Comparison of ENCODE assay signal across 8 cellular contexts in genomic region chr7:66043681-66044497, GRCh38. TPM values are rescaled to one million over a fixed set of nuclear protein-coding genes. Genes with fewer than 3 reads are reported as not detected.
DNase-seq lines count a peak whose midpoint lies in the region; ATAC-seq and TF ChIP-seq lines count a peak whose summit lies in the region.

No MANE protein-coding gene starts in this region.

- peak overlapping the region in 1 of 7 donors; percentile 29 for H3K27ac Mint-ChIP-seq in CD4-positive, alpha-beta memory T cell
- no peak overlapping the region for H3K27ac Mint-ChIP-seq in activated T-helper 1 cell treated with anti-CD3 and anti-CD28 coated beads, Interleukin-12 subunit alpha, Interleukin-12 subunit beta, Interleukin-2, Interleukin-4 antibody, amounts not matched to agents 30 ng/mL and 10 ng/mL and 1 ng/mL, durations not matched to agents 14 hours and 24 hours and 36 hours
- no peak overlapping the region for H3K27ac Mint-ChIP-seq in neural progenitor cell

- TF ChIP-seq CTCF in neural progenitor cell (IDR thresholded peaks at IDR 0.05), result no peak

- intact Hi-C loops in CD4-positive, alpha-beta memory T cell (cut with micrococcal nuclease), result no loop called here
- intact Hi-C loops in activated T-helper 1 cell treated with anti-CD3 and anti-CD28 coated beads, Interleukin-12 subunit alpha, Interleukin-12 subunit beta, Interleukin-2, Interleukin-4 antibody, amounts not matched to agents 30 ng/mL and 10 ng/mL and 1 ng/mL, durations not matched to agents 14 hours and 24 hours and 36 hours (cut with micrococcal nuclease), result no loop called here

- POLR2A ChIA-PET in CD4-positive, alpha-beta memory T cell (lab: Charles Lee; ENCODE audit: partially characterized antibody), result interaction anchor here (0.6 kb wide), 1 partner anchor 9 kb away, joined by 3 read pairs; no protein-coding TSS in a partner anchor

- H3K27me3 Mint-ChIP-seq in CD4-positive, alpha-beta memory T cell, result peaks cover 5 to 14% of the 10 kb centered on the region in 2 donors
- peaks cover 16% of the 10 kb centered on the region for H3K27me3 Mint-ChIP-seq in activated T-helper 1 cell treated with anti-CD3 and anti-CD28 coated beads, Interleukin-12 subunit alpha, Interleukin-12 subunit beta, Interleukin-2, Interleukin-4 antibody, amounts not matched to agents 30 ng/mL and 10 ng/mL and 1 ng/mL, durations not matched to agents 14 hours and 24 hours and 36 hours (ENCODE audit: insufficient read depth)
- peaks cover 6% of the 10 kb centered on the region for H3K27me3 Mint-ChIP-seq in neural progenitor cell (ENCODE audit: insufficient read depth, low read depth)

- peak overlapping the region; percentile 98 for H2AFZ ChIP-seq in neural progenitor cell (replicated peaks)

- peak; percentile 47 for ATAC-seq in HG03135 (IDR thresholded peaks at IDR 0.05; ENCODE audit: unreplicated experiment)
- ATAC-seq in HG03108 (IDR thresholded peaks at IDR 0.05; ENCODE audit: unreplicated experiment), result no peak

- H3K79me2 ChIP-seq in neural progenitor cell (ENCODE audit: low read depth), result no peaks in the 10 kb centered on the region

- H3K9me3 Mint-ChIP-seq in CD4-positive, alpha-beta memory T cell, result no peaks in the 10 kb centered on the region
- no peaks in the 10 kb centered on the region for H3K9me3 Mint-ChIP-seq in activated T-helper 1 cell treated with anti-CD3 and anti-CD28 coated beads, Interleukin-12 subunit alpha, Interleukin-12 subunit beta, Interleukin-2, Interleukin-4 antibody, amounts not matched to agents 30 ng/mL and 10 ng/mL and 1 ng/mL, durations not matched to agents 14 hours and 24 hours and 36 hours
- H3K9me3 Mint-ChIP-seq in neural progenitor cell, result no peaks in the 10 kb centered on the region

- H3K4me1 ChIP-seq in CD4-positive, alpha-beta memory T cell (ENCODE audit: insufficient read depth, low read length), result no peaks in the 10 kb centered on the region
- no peaks in the 10 kb centered on the region for H3K4me1 ChIP-seq in neural progenitor cell

- H3K4me3 ChIP-seq in CD4-positive, alpha-beta memory T cell (ENCODE audit: low read length in 2 of 2), result peak overlapping the region in 1 of 2 donors; percentile 30
- peak overlapping the region; percentile 51 for H3K4me3 ChIP-seq in neural progenitor cell

- no peaks in the 10 kb centered on the region for H4K20me1 ChIP-seq in neural progenitor cell (ENCODE audit: low read depth)

- peak in 2 of 5 donors; percentile 3 to 16 for DNase-seq in CD4-positive, alpha-beta memory T cell
- no peak for DNase-seq in activated T-helper 1 cell treated with anti-CD3 and anti-CD28 coated beads, Interleukin-12 subunit alpha, Interleukin-12 subunit beta, Interleukin-2, Interleukin-4 antibody, amounts not matched to agents 30 ng/mL and 10 ng/mL and 1 ng/mL, durations not matched to agents 14 hours and 24 hours and 36 hours (ENCODE audit: low spot score)
- DNase-seq in globus pallidus (ENCODE audit: low spot score) (peak; percentile 5), neural progenitor cell (ENCODE audit: low spot score) (peak; percentile 73), ureter (ENCODE audit: low spot score) (peak; percentile 50), SIG-M5 (lab: John Stamatoyannopoulos, UW) (no peak)

- peak overlapping the region; percentile 75 for H3K4me2 ChIP-seq in neural progenitor cell

- H3K4me3 Mint-ChIP-seq in CD4-positive, alpha-beta memory T cell, result peak overlapping the region; percentile 78 to 86 (median 80)
- H3K4me3 Mint-ChIP-seq in activated T-helper 1 cell treated with anti-CD3 and anti-CD28 coated beads, Interleukin-12 subunit alpha, Interleukin-12 subunit beta, Interleukin-2, Interleukin-4 antibody, amounts not matched to agents 30 ng/mL and 10 ng/mL and 1 ng/mL, durations not matched to agents 14 hours and 24 hours and 36 hours, result peak overlapping the region; percentile 62
- H3K4me3 Mint-ChIP-seq in neural progenitor cell, result peak overlapping the region; percentile 67

- no peak overlapping the region for H3K9ac ChIP-seq in neural progenitor cell

- H3K27me3 ChIP-seq in CD4-positive, alpha-beta memory T cell (ENCODE audit: insufficient read depth, low read length), result no peaks in the 10 kb centered on the region
- peaks cover 24% of the 10 kb centered on the region for H3K27me3 ChIP-seq in neural progenitor cell

- H3F3A ChIP-seq in neural progenitor cell (ENCODE audit: low read depth), result no peaks in the 10 kb centered on the region

- H3K36me3 Mint-ChIP-seq in CD4-positive, alpha-beta memory T cell, result no peaks in the 10 kb centered on the region
- no peaks in the 10 kb centered on the region for H3K36me3 Mint-ChIP-seq in activated T-helper 1 cell treated with anti-CD3 and anti-CD28 coated beads, Interleukin-12 subunit alpha, Interleukin-12 subunit beta, Interleukin-2, Interleukin-4 antibody, amounts not matched to agents 30 ng/mL and 10 ng/mL and 1 ng/mL, durations not matched to agents 14 hours and 24 hours and 36 hours (ENCODE audit: low read depth)
- H3K36me3 Mint-ChIP-seq in neural progenitor cell, result no peaks in the 10 kb centered on the region

- H3K4me1 Mint-ChIP-seq in CD4-positive, alpha-beta memory T cell, result peaks cover 4 to 9% (median 7%) of the 10 kb centered on the region in 4 donors
- no peaks in the 10 kb centered on the region for H3K4me1 Mint-ChIP-seq in activated T-helper 1 cell treated with anti-CD3 and anti-CD28 coated beads, Interleukin-12 subunit alpha, Interleukin-12 subunit beta, Interleukin-2, Interleukin-4 antibody, amounts not matched to agents 30 ng/mL and 10 ng/mL and 1 ng/mL, durations not matched to agents 14 hours and 24 hours and 36 hours (ENCODE audit: low read depth)
- H3K4me1 Mint-ChIP-seq in neural progenitor cell, result peaks cover 2% of the 10 kb centered on the region

- CTCF ChIA-PET in CD4-positive, alpha-beta memory T cell (lab: Charles Lee; ENCODE audit: partially characterized antibody), result interaction anchor here (0.6 to 1.9 kb wide), 2 partner anchors 13 to 28 kb away, joined by 3 to 8 read pairs; no protein-coding TSS in a partner anchor

- H3K9me3 ChIP-seq in CD4-positive, alpha-beta memory T cell (ENCODE audit: control insufficient read depth in 1 of 2, low read length in 2 of 2), result no peaks in the 10 kb centered on the region
- H3K9me3 ChIP-seq in neural progenitor cell (ENCODE audit: low read depth), result no peaks in the 10 kb centered on the region

- H3K36me3 ChIP-seq in CD4-positive, alpha-beta memory T cell (ENCODE audit: insufficient read depth, low read length), result no peaks in the 10 kb centered on the region
- no peaks in the 10 kb centered on the region for H3K36me3 ChIP-seq in neural progenitor cell

- no peak overlapping the region for H3K27ac ChIP-seq in CD4-positive, alpha-beta memory T cell (ENCODE audit: low read depth, low read length)
- H3K27ac ChIP-seq in neural progenitor cell, result no peak overlapping the region

RNA-seq across cellular contexts. Expression of gene ASL, which starts 31.7 kb away (rescaled TPM):
- total RNA-seq in CD4-positive, alpha-beta memory T cell, result 10 to 100 TPM; 11.8 to 13.7 TPM
- 10 to 100 TPM; 10.8 to 15.2 TPM for polyA plus RNA-seq in CD4-positive, alpha-beta memory T cell
- 36.6 and 44.9 TPM in 2 replicates for total RNA-seq in activated T-helper 1 cell treated with anti-CD3 and anti-CD28 coated beads, Interleukin-12 subunit alpha, Interleukin-12 subunit beta, Interleukin-2, Interleukin-4 antibody, amounts not matched to agents 30 ng/mL and 10 ng/mL and 1 ng/mL, durations not matched to agents 14 hours and 24 hours and 36 hours
- total RNA-seq in neural progenitor cell (ENCODE audit: low replicate concordance) (14.2 and 31.9 TPM in 2 replicates), ureter (50.4 TPM)

Comparison
In these comparisons a context has a peak if more than half of its experiments do, and no peak if none do; other contexts are left out.
1. DNase-seq: peak in globus pallidus (single experiment), neural progenitor cell (single experiment) and ureter (single experiment); none in activated T-helper 1 cell treated with anti-CD3 and anti-CD28 coated beads, Interleukin-12 subunit alpha, Interleukin-12 subunit beta, Interleukin-2, Interleukin-4 antibody, amounts not matched to agents 30 ng/mL and 10 ng/mL and 1 ng/mL, durations not matched to agents 14 hours and 24 hours and 36 hours (single experiment) and SIG-M5 (single experiment).
2. Peak in every context shown above with its lines, with median percentiles within 50 percentile points of each other: H3K4me3 Mint-ChIP-seq.